In genomic region chr2:241151934-241152660, GRCh38 we compare ENCODE assay signal across 13 cellular contexts. TPM values are rescaled to one million over a fixed set of nuclear protein-coding genes. Genes with fewer than 3 reads are reported as not detected.
DNase-seq lines count a peak whose midpoint lies in the region; ATAC-seq and TF ChIP-seq lines count a peak whose summit lies in the region.
"Had no signal": no experiment of that assay in that cellular context is flagged by ENCODE, and none has a peak within 500 bp of the region (broad histone marks: within the 10 kb centered on the region; RNA-seq: fewer than 3 reads in every experiment).

No MANE protein-coding gene starts in this region.

- H3K27ac ChIP-seq in CD8-positive, alpha-beta T cell (ENCODE audit: low read depth, low read length) = no peak overlapping the region
- no peak overlapping the region for H3K27ac ChIP-seq in spleen
- H3K27ac ChIP-seq: coronary artery, gastroesophageal sphincter had no signal

- H3K4me1 Mint-ChIP-seq in CD8-positive, alpha-beta T cell (ENCODE audit: low read depth) = peaks cover 45% of the 10 kb centered on the region
- H3K4me1 Mint-ChIP-seq in HFFc6 (ENCODE audit: low read depth) (peaks cover 63% of the 10 kb centered on the region), brain (peaks cover 39% of the 10 kb centered on the region)
- H3K4me1 Mint-ChIP-seq in natural killer cell treated with Interleukin-12 subunit alpha and Interleukin-12 subunit beta and Interleukin-15 and Interleukin-18, amount 100 ng/mL, for 72 hours (ENCODE audit: low read depth in 2 of 2) = peaks cover 37 to 42% of the 10 kb centered on the region in 2 donors

- no peaks in the 10 kb centered on the region for H3K27me3 ChIP-seq in CD8-positive, alpha-beta T cell (ENCODE audit: insufficient read depth, low read length)
- H3K27me3 ChIP-seq in spleen (replicated peaks in 1 of 7) = no peaks in the 10 kb centered on the region
- H3K27me3 ChIP-seq: gastroesophageal sphincter had no signal

- TF ChIP-seq CTCF in CD8-positive, alpha-beta T cell (IDR thresholded peaks at IDR 0.05) = no peak
- TF ChIP-seq CTCF in HFFc6 (IDR thresholded peaks at IDR 0.05) (no peak), brain (conservative IDR thresholded peaks at IDR 0.05) (no peak), spleen (IDR thresholded peaks at IDR 0.05 in 8 of 11, conservative IDR thresholded peaks at IDR 0.05 in 3 of 11) (no peak)

- POLR2A ChIA-PET in CD8-positive, alpha-beta T cell (lab: Charles Lee) = interaction anchor here (1.0 to 5.9 kb wide), 3 partner anchors 41 to 79 kb away, joined by 3 to 73 read pairs (median 65); partner anchors contain the start of gene MTERF4

- TF ChIP-seq POLR2A in spleen (IDR thresholded peaks at IDR 0.05) = no peak

- peak overlapping the region; percentile 99 for H3K4me3 Mint-ChIP-seq in CD8-positive, alpha-beta T cell
- H3K4me3 Mint-ChIP-seq in HFFc6 = peak overlapping the region; percentile 95
- H3K4me3 Mint-ChIP-seq in brain = peak overlapping the region; percentile 92 to 98 (median 95)
- H3K4me3 Mint-ChIP-seq in natural killer cell treated with Interleukin-12 subunit alpha and Interleukin-12 subunit beta and Interleukin-15 and Interleukin-18, amount 100 ng/mL, for 72 hours = peak overlapping the region; percentile 92

- DNase-seq in CD8-positive, alpha-beta T cell = no peak
- DNase-seq in HFFc6 = peak; percentile 45
- DNase-seq in natural killer cell treated with Interleukin-12 subunit alpha and Interleukin-12 subunit beta and Interleukin-15 and Interleukin-18, amount 100 ng/mL, for 72 hours (ENCODE audit: low spot score) = no peak
- no peak for DNase-seq in spleen
- DNase-seq: DMS 273 treated with DMSO at 0.1 percent for 48 hours; NCI-H187; stimulated activated CD4-positive, alpha-beta T cell treated with anti-CD3 and anti-CD28 coated beads, Interleukin-2, amount 100 ng/mL, for 48 hours; T-helper 9 cell had no signal

- intact Hi-C loops in CD8-positive, alpha-beta T cell (cut with DNase I, micrococcal nuclease) = loop anchor here (2.0 to 10.0 kb wide), 9 partner anchors 170 to 591 kb away; partner anchors contain the start of genes DUSP28 (in 1 of the 2) and STK25 (in 1 of the 2)
- intact Hi-C loops in spleen (cut with DNase I; ENCODE audit: low total_unique reads) = loop anchor here (5.0 kb wide), 1 partner anchor 75 kb away; no protein-coding TSS in a partner anchor

- no peaks in the 10 kb centered on the region for H3K9me3 ChIP-seq in CD8-positive, alpha-beta T cell (ENCODE audit: low read length)
- no peaks in the 10 kb centered on the region for H3K9me3 ChIP-seq in spleen
- H3K9me3 ChIP-seq: gastroesophageal sphincter had no signal

- H3K36me3 Mint-ChIP-seq in CD8-positive, alpha-beta T cell = peaks cover 37% of the 10 kb centered on the region
- H3K36me3 Mint-ChIP-seq in HFFc6 (ENCODE audit: low read depth) = peaks cover 10% of the 10 kb centered on the region; the same call in 1 of the 2 replicates
- H3K36me3 Mint-ChIP-seq in brain = peaks cover 11% of the 10 kb centered on the region
- H3K36me3 Mint-ChIP-seq in natural killer cell treated with Interleukin-12 subunit alpha and Interleukin-12 subunit beta and Interleukin-15 and Interleukin-18, amount 100 ng/mL, for 72 hours = peaks cover 4% of the 10 kb centered on the region

- WGBS in spleen, 5 donors = 75 to 90% (median 85%) methylated on average over 8 of the region's 8 CpGs

- no peak for ATAC-seq in CD8-positive, alpha-beta T cell
- no peak for ATAC-seq in natural killer cell treated with Interleukin-12 subunit alpha and Interleukin-12 subunit beta and Interleukin-15 and Interleukin-18, amount 100 ng/mL, for 72 hours
- ATAC-seq in GM18861 (IDR thresholded peaks at IDR 0.05; ENCODE audit: unreplicated experiment) = no peak
- ATAC-seq in GM19452 (IDR thresholded peaks at IDR 0.05; ENCODE audit: unreplicated experiment) = no peak
- ATAC-seq: gastroesophageal sphincter had no signal

- H3K4me3 ChIP-seq in CD8-positive, alpha-beta T cell (ENCODE audit: low read depth, low read length) = no peak overlapping the region
- H3K4me3 ChIP-seq in spleen = peak overlapping the region in 1 of 8 donors; percentile 100

- H3K27me3 Mint-ChIP-seq in CD8-positive, alpha-beta T cell (ENCODE audit: low read depth) = no peaks in the 10 kb centered on the region
- H3K27me3 Mint-ChIP-seq in HFFc6 (ENCODE audit: insufficient read depth) (peaks cover 5% of the 10 kb centered on the region), brain (peaks cover 17% of the 10 kb centered on the region)
- no peaks in the 10 kb centered on the region for H3K27me3 Mint-ChIP-seq in natural killer cell treated with Interleukin-12 subunit alpha and Interleukin-12 subunit beta and Interleukin-15 and Interleukin-18, amount 100 ng/mL, for 72 hours

- H3K36me3 ChIP-seq in CD8-positive, alpha-beta T cell (ENCODE audit: insufficient read depth, low read length) = no peaks in the 10 kb centered on the region
- H3K36me3 ChIP-seq in spleen = peaks cover 0 to 35% (median 19%) of the 10 kb centered on the region in 6 donors

- no peak overlapping the region for H3K27ac Mint-ChIP-seq in CD8-positive, alpha-beta T cell
- H3K27ac Mint-ChIP-seq in HFFc6 = peak overlapping the region; percentile 86
- H3K27ac Mint-ChIP-seq in brain = peak overlapping the region in 3 of 5 experiments; percentile 51 to 93 (median 93)
- H3K27ac Mint-ChIP-seq in natural killer cell treated with Interleukin-12 subunit alpha and Interleukin-12 subunit beta and Interleukin-15 and Interleukin-18, amount 100 ng/mL, for 72 hours = peak overlapping the region; percentile 68 to 84

- H3K4me1 ChIP-seq in CD8-positive, alpha-beta T cell (ENCODE audit: insufficient read depth, low read length) = peaks cover 21% of the 10 kb centered on the region
- peaks cover 12 to 61% (median 37%) of the 10 kb centered on the region in 6 donors for H3K4me1 ChIP-seq in spleen

- CTCF ChIA-PET in CD8-positive, alpha-beta T cell (lab: Charles Lee) = interaction anchor here (0.5 to 5.6 kb wide), 8 partner anchors 14 to 196 kb away, joined by 3 to 58 read pairs (median 5); no protein-coding TSS in a partner anchor

- H3K9me3 Mint-ChIP-seq in CD8-positive, alpha-beta T cell = no peaks in the 10 kb centered on the region
- H3K9me3 Mint-ChIP-seq in HFFc6 (no peaks in the 10 kb centered on the region), brain (no peaks in the 10 kb centered on the region)
- no peaks in the 10 kb centered on the region for H3K9me3 Mint-ChIP-seq in natural killer cell treated with Interleukin-12 subunit alpha and Interleukin-12 subunit beta and Interleukin-15 and Interleukin-18, amount 100 ng/mL, for 72 hours

RNA-seq across cellular contexts. Expression of gene PPP1R7, which starts 1.8 kb away (rescaled TPM):
- total RNA-seq in CD8-positive, alpha-beta T cell = 10 to 100 TPM; 47.5 to 50.9 TPM
- 100 to 1,000 TPM in 3 of 6 experiments, 10 to 100 TPM in 3; 90.6 to 117 (median 103) TPM for total RNA-seq in HFFc6 (2021; fragmentation: NEBNext Ultra II Directional; extraction: Animal tissue kit (Norgen Biotek cat#: 25700))
- polyA plus RNA-seq in brain (ENCODE audit: insufficient read depth, low read depth, low replicate concordance) (116 TPM), spleen (10 to 100 TPM; 37.3 to 56.5 (median 47.9) TPM)
- 100 to 1,000 TPM in 1 of 2 donors, 10 to 100 TPM in 1; 54.8 to 109 TPM for total RNA-seq in natural killer cell treated with Interleukin-12 subunit alpha and Interleukin-12 subunit beta and Interleukin-15 and Interleukin-18, amount 100 ng/mL, for 72 hours
- total RNA-seq in spleen = 10 to 100 TPM; 36.1 to 89.3 (median 49.8) TPM

RNA-seq across cellular contexts. Expression of gene PASK, which starts 2.8 kb away (rescaled TPM):
- total RNA-seq in CD8-positive, alpha-beta T cell = 100 to 1,000 TPM; 306 to 329 TPM
- 1 to 10 TPM; 3.3 to 7.1 (median 6.0) TPM for total RNA-seq in HFFc6 (2021; fragmentation: NEBNext Ultra II Directional; extraction: Animal tissue kit (Norgen Biotek cat#: 25700))
- polyA plus RNA-seq in brain (ENCODE audit: insufficient read depth, low read depth, low replicate concordance) (6.2 TPM), spleen (10 to 100 TPM in 2 of 3 donors, 1 to 10 TPM in 1; 8.0 to 11.8 (median 10.6) TPM)
- 10 to 100 TPM; 69.5 to 78.9 TPM for total RNA-seq in natural killer cell treated with Interleukin-12 subunit alpha and Interleukin-12 subunit beta and Interleukin-15 and Interleukin-18, amount 100 ng/mL, for 72 hours
- 10 to 100 TPM; 10.4 to 35.6 (median 20.8) TPM for total RNA-seq in spleen

RNA-seq across cellular contexts. Expression of gene ANO7, which starts 36.4 kb away (rescaled TPM):
- total RNA-seq in CD8-positive, alpha-beta T cell = under 1 TPM in 1 of 2 experiments, not detected in 1; 0.30 TPM
- 1 to 10 TPM in 4 of 6 experiments, under 1 TPM in 2; 0.80 to 1.4 (median 1.2) TPM for total RNA-seq in HFFc6 (2021; fragmentation: NEBNext Ultra II Directional; extraction: Animal tissue kit (Norgen Biotek cat#: 25700))
- polyA plus RNA-seq in brain (ENCODE audit: insufficient read depth, low read depth, low replicate concordance) (1.3 TPM), spleen (1 to 10 TPM in 1 of 3 donors, under 1 TPM in 2; 0.46 to 1.3 (median 0.56) TPM)
- total RNA-seq in natural killer cell treated with Interleukin-12 subunit alpha and Interleukin-12 subunit beta and Interleukin-15 and Interleukin-18, amount 100 ng/mL, for 72 hours = 1 to 10 TPM; 2.8 to 7.1 TPM
- 1 to 10 TPM; 1.5 to 3.5 (median 3.0) TPM for total RNA-seq in spleen

RNA-seq across cellular contexts. Expression of gene MTERF4, which starts 50.0 kb away (rescaled TPM):
- total RNA-seq in CD8-positive, alpha-beta T cell = 100 to 1,000 TPM in 1 of 2 experiments, 10 to 100 TPM in 1; 100.0 to 102 TPM
- 10 to 100 TPM; 17.2 to 20.6 (median 17.9) TPM for total RNA-seq in HFFc6 (2021; fragmentation: NEBNext Ultra II Directional; extraction: Animal tissue kit (Norgen Biotek cat#: 25700))
- polyA plus RNA-seq in brain (ENCODE audit: insufficient read depth, low read depth, low replicate concordance) (14.2 TPM), spleen (10 to 100 TPM; 28.4 to 33.7 (median 30.6) TPM)
- 10 to 100 TPM; 38.1 to 40.5 TPM for total RNA-seq in natural killer cell treated with Interleukin-12 subunit alpha and Interleukin-12 subunit beta and Interleukin-15 and Interleukin-18, amount 100 ng/mL, for 72 hours
- total RNA-seq in spleen = 10 to 100 TPM; 38.4 to 74.0 (median 51.1) TPM
